8 cellular contexts compared by ENCODE assay signal in the genomic region with DNA sequence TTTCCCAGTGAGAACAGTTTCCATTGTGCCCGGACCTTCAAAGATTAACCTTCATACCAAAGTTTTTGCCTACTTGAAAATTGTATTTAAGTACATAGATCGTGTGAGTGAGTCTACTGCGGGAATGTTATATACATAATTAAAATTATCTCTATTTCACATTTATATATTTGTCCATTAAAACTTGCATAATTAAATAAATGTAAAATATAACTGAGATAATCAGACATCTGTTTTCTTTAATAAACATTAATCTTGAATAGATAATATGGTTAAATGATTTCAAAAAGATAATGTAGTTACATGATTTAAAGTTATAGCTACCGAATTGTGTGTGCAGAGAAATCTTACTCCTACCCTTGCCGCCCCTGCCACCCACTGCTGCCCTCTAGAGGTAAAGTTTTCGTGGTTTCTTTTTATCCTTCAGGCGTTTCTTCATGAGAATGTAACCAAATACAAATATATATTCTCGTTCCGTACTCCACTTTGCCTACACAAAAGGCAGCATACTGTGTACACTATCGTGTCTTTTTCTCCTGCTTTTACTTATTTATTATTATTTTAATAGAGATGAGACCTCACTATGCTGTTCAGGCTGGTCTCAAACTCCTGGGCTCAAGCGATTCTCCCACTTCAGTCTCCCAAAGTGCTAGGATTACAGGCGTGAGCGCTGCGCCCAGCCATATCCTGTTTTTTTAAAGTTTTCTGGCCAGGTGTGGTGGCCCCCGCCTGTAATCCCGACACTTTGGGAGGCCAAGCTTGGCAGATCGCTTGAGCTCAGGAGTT. TPM values are rescaled to one million over a fixed set of nuclear protein-coding genes. Genes with fewer than 3 reads are reported as not detected.
DNase-seq lines count a peak whose midpoint lies in the region; ATAC-seq and TF ChIP-seq lines count a peak whose summit lies in the region.

No MANE protein-coding gene starts in this region.

- intact Hi-C loops in natural killer cell (cut with micrococcal nuclease), result loop anchor here (1.0 to 5.0 kb wide), 2 partner anchors 143 to 196 kb away; partner anchors contain the start of gene WDR81

- no peaks in the 10 kb centered on the region for H3K27me3 ChIP-seq in foreskin keratinocyte

- no peaks in the 10 kb centered on the region for H3K9me3 Mint-ChIP-seq in natural killer cell
- H3K9me3 Mint-ChIP-seq in natural killer cell treated with Interleukin-12 subunit alpha and Interleukin-12 subunit beta and Interleukin-15 and Interleukin-18, amount 100 ng/mL, for 72 hours, result no peaks in the 10 kb centered on the region

- DNase-seq in natural killer cell (peak; percentile 22), NCI-H82 treated with DMSO at 0.1 percent for 48 hours (lab: John Stamatoyannopoulos, UW; ENCODE audit: unreplicated experiment) (peak; percentile 40), foreskin keratinocyte (peak; percentile 3 to 14), cortex of kidney (lab: John Stamatoyannopoulos, UW) (no peak), pons (ENCODE audit: low spot score) (no peak)
- no peak for DNase-seq in natural killer cell treated with Interleukin-12 subunit alpha and Interleukin-12 subunit beta and Interleukin-15 and Interleukin-18, amount 100 ng/mL, for 72 hours (ENCODE audit: low spot score)
- peak; percentile 50 for DNase-seq in activated T-cell treated with anti-CD3 and anti-CD28 coated beads, Interleukin-2, amount 50 U/mL, for 1 hour
- peak; percentile 34 for DNase-seq in stimulated activated CD4-positive, alpha-beta T cell treated with anti-CD3 and anti-CD28 coated beads, Interleukin-1b, Interleukin-23, amount 100 ng/mL, for 48 hours

- peaks cover 2 to 7% of the 10 kb centered on the region in 2 donors for H3K4me1 Mint-ChIP-seq in natural killer cell
- peaks cover 9 to 10% of the 10 kb centered on the region in 2 donors for H3K4me1 Mint-ChIP-seq in natural killer cell treated with Interleukin-12 subunit alpha and Interleukin-12 subunit beta and Interleukin-15 and Interleukin-18, amount 100 ng/mL, for 72 hours (ENCODE audit: low read depth in 2 of 2)

- no peaks in the 10 kb centered on the region for H3K27me3 Mint-ChIP-seq in natural killer cell (ENCODE audit: low read depth in 2 of 2)
- H3K27me3 Mint-ChIP-seq in natural killer cell treated with Interleukin-12 subunit alpha and Interleukin-12 subunit beta and Interleukin-15 and Interleukin-18, amount 100 ng/mL, for 72 hours, result no peaks in the 10 kb centered on the region

- H3K36me3 Mint-ChIP-seq in natural killer cell, result no peaks in the 10 kb centered on the region
- peaks cover 4% of the 10 kb centered on the region for H3K36me3 Mint-ChIP-seq in natural killer cell treated with Interleukin-12 subunit alpha and Interleukin-12 subunit beta and Interleukin-15 and Interleukin-18, amount 100 ng/mL, for 72 hours

- no peak overlapping the region for H3K27ac Mint-ChIP-seq in natural killer cell
- H3K27ac Mint-ChIP-seq in natural killer cell treated with Interleukin-12 subunit alpha and Interleukin-12 subunit beta and Interleukin-15 and Interleukin-18, amount 100 ng/mL, for 72 hours, result no peak overlapping the region

- ATAC-seq in natural killer cell (peak; percentile 72 to 78 (median 72)), foreskin keratinocyte (no peak)
- ATAC-seq in natural killer cell treated with Interleukin-12 subunit alpha and Interleukin-12 subunit beta and Interleukin-15 and Interleukin-18, amount 100 ng/mL, for 72 hours, result no peak

- TF ChIP-seq CTCF in natural killer cell (IDR thresholded peaks at IDR 0.05) (peak; percentile 71), foreskin keratinocyte (conservative IDR thresholded peaks at IDR 0.05) (peak; percentile 83)

- no peaks in the 10 kb centered on the region for H3K4me1 ChIP-seq in foreskin keratinocyte

- no peak overlapping the region for H3K4me3 Mint-ChIP-seq in natural killer cell
- no peak overlapping the region for H3K4me3 Mint-ChIP-seq in natural killer cell treated with Interleukin-12 subunit alpha and Interleukin-12 subunit beta and Interleukin-15 and Interleukin-18, amount 100 ng/mL, for 72 hours

- H3K27ac ChIP-seq in foreskin keratinocyte, result no peak overlapping the region

RNA-seq across cellular contexts. Expression of gene RPA1, which starts 35.6 kb away (rescaled TPM):
- total RNA-seq in natural killer cell (100 to 1,000 TPM in 1 of 3 donors, 10 to 100 TPM in 2; 70.9 to 101 (median 98.9) TPM), foreskin keratinocyte (44.4 and 52.9 TPM in 2 replicates)
- total RNA-seq in natural killer cell treated with Interleukin-12 subunit alpha and Interleukin-12 subunit beta and Interleukin-15 and Interleukin-18, amount 100 ng/mL, for 72 hours, result 100 to 1,000 TPM; 144 to 169 TPM
- polyA plus RNA-seq in foreskin keratinocyte, result 43.0 and 59.6 TPM in 2 replicates

RNA-seq across cellular contexts. Expression of gene SMYD4, which starts 35.7 kb away (rescaled TPM):
- total RNA-seq in natural killer cell (10 to 100 TPM; 20.3 to 37.8 (median 24.3) TPM), foreskin keratinocyte (9.6 TPM in 2 replicates)
- total RNA-seq in natural killer cell treated with Interleukin-12 subunit alpha and Interleukin-12 subunit beta and Interleukin-15 and Interleukin-18, amount 100 ng/mL, for 72 hours, result 10 to 100 TPM; 28.4 to 35.7 TPM
- 3.0 and 3.5 TPM in 2 replicates for polyA plus RNA-seq in foreskin keratinocyte

Comparison
In these comparisons a context has a peak if more than half of its experiments do, and no peak if none do; other contexts are left out.
1. ATAC-seq: peak in natural killer cell (3 of 3); none in natural killer cell treated with Interleukin-12 subunit alpha and Interleukin-12 subunit beta and Interleukin-15 and Interleukin-18, amount 100 ng/mL, for 72 hours (0 of 2) and foreskin keratinocyte (single experiment).
2. DNase-seq: peak in natural killer cell (single experiment), NCI-H82 treated with DMSO at 0.1 percent for 48 hours (single experiment), activated T-cell treated with anti-CD3 and anti-CD28 coated beads, Interleukin-2, amount 50 U/mL, for 1 hour (single experiment), foreskin keratinocyte (2 of 2) and stimulated activated CD4-positive, alpha-beta T cell treated with anti-CD3 and anti-CD28 coated beads, Interleukin-1b, Interleukin-23, amount 100 ng/mL, for 48 hours (single experiment); none in natural killer cell treated with Interleukin-12 subunit alpha and Interleukin-12 subunit beta and Interleukin-15 and Interleukin-18, amount 100 ng/mL, for 72 hours (single experiment), cortex of kidney (single experiment) and pons (single experiment).